Comparison of ENCODE assay signal across 17 cellular contexts in genomic region chr6:110398778-110399177, GRCh38. TPM values are rescaled to one million over a fixed set of nuclear protein-coding genes. Genes with fewer than 3 reads are reported as not detected.
DNase-seq lines count a peak whose midpoint lies in the region; ATAC-seq and TF ChIP-seq lines count a peak whose summit lies in the region.
"Had no signal": no experiment of that assay in that cellular context is flagged by ENCODE, and none has a peak within 500 bp of the region (broad histone marks: within the 10 kb centered on the region; RNA-seq: fewer than 3 reads in every experiment).

No MANE protein-coding gene starts in this region.

- in situ Hi-C loops in Panc1 (cut with HindIII; ENCODE audit: low pct_unique_long_range_greater_than_20kb, low sequenced_read_pairs): no loop called here

- 91% methylated on average over 4 of the region's 4 CpGs for WGBS in gastroesophageal sphincter (ENCODE audit: low coverage in 1 of 2), 2 donors

- H3K27me3 ChIP-seq in HCT116 (ENCODE audit: insufficient read depth, low read length): no peaks in the 10 kb centered on the region
- H3K27me3 ChIP-seq in Panc1 (ENCODE audit: control insufficient read depth, insufficient read depth, low read length): peaks cover 6% of the 10 kb centered on the region
- H3K27me3 ChIP-seq in skeletal muscle satellite cell (ENCODE audit: control insufficient read depth, insufficient read depth, low read length): no peaks in the 10 kb centered on the region
- H3K27me3 ChIP-seq in gastroesophageal sphincter: no peaks in the 10 kb centered on the region
- H3K27me3 ChIP-seq: thyroid gland had no signal

- H3K9me2 ChIP-seq in HCT116 (ENCODE audit: insufficient read depth): no peaks in the 10 kb centered on the region

- no peaks in the 10 kb centered on the region for H3K36me3 ChIP-seq in HCT116 (ENCODE audit: control insufficient read depth in 1 of 2, insufficient read depth in 2 of 2, low read length in 2 of 2)
- no peaks in the 10 kb centered on the region for H3K36me3 ChIP-seq in Panc1 (ENCODE audit: control insufficient read depth, insufficient read depth, low read length)
- H3K36me3 ChIP-seq in skeletal muscle satellite cell (ENCODE audit: insufficient read depth, low read length): no peaks in the 10 kb centered on the region
- H3K36me3 ChIP-seq in gastroesophageal sphincter: no peaks in the 10 kb centered on the region
- H3K36me3 ChIP-seq: thyroid gland had no signal

- H3K4me2 ChIP-seq in HCT116 (ENCODE audit: low read length): peak overlapping the region; percentile 63
- peak overlapping the region; percentile 68 for H3K4me2 ChIP-seq in skeletal muscle satellite cell (ENCODE audit: low read length)

- no peaks in the 10 kb centered on the region for H3K79me2 ChIP-seq in HCT116 (ENCODE audit: insufficient read depth, low read length)

- H3K4me3 ChIP-seq in HCT116 (replicated peaks in 1 of 2; ENCODE audit: low read depth in 1 of 2, low read length in 2 of 2): no peak overlapping the region
- H3K4me3 ChIP-seq in Panc1 (ENCODE audit: low read depth in 2 of 2, low read length in 2 of 2): no peak overlapping the region
- H3K4me3 ChIP-seq in epithelial cell of esophagus (ENCODE audit: low read length): no peak overlapping the region
- no peak overlapping the region for H3K4me3 ChIP-seq in skeletal muscle satellite cell (ENCODE audit: low read length)
- H3K4me3 ChIP-seq in gastroesophageal sphincter: no peak overlapping the region
- H3K4me3 ChIP-seq: GM12878 had no signal

- intact Hi-C loops in HCT116 (cut with micrococcal nuclease): no loop called here
- intact Hi-C loops in Panc1 (cut with micrococcal nuclease; ENCODE audit: unreplicated experiment): no loop called here

- CTCF ChIA-PET in HCT116 (lab: Charles Lee): no interaction called here
- CTCF ChIA-PET in Panc1 (lab: Charles Lee): no interaction called here

- no peak for DNase-seq in HCT116 (ENCODE audit: low read depth, low spot score)
- DNase-seq in Panc1 (ENCODE audit: low read depth, low spot score): no peak
- DNase-seq in epithelial cell of esophagus (ENCODE audit: low read depth): peak; percentile 11
- DNase-seq in Kasumi-1 (lab: John Stamatoyannopoulos, UW): no peak
- DNase-seq in NCI-H1048 (lab: John Stamatoyannopoulos, UW): no peak
- DNase-seq: activated CD4-positive, alpha-beta memory T cell treated with anti-CD3 and anti-CD28 coated beads for 36 hours; activated naive CD4-positive, alpha-beta T cell treated with Interleukin-2 at 50 U/mL for 16 hours; DMS 273 treated with DMSO at 0.1 percent for 48 hours; left colon; naive thymus-derived CD4-positive, alpha-beta T cell; NCI-H187 treated with DMSO at 0.1 percent for 48 hours; small intestine; T-helper 1 cell had no signal

- H3K27ac ChIP-seq in HCT116 (ENCODE audit: low read depth, low read length) (peak overlapping the region; percentile 1; the same call in 1 of the 2 replicates), Panc1 (ENCODE audit: low read length) (no peak overlapping the region), gastroesophageal sphincter (no peak overlapping the region)
- H3K27ac ChIP-seq: thyroid gland had no signal

- H3K9ac ChIP-seq in HCT116 (ENCODE audit: low read length) (no peak overlapping the region), skeletal muscle satellite cell (ENCODE audit: low read depth, low read length) (no peak overlapping the region)

- POLR2A ChIA-PET in HCT116 (lab: Charles Lee) (no interaction called here), Panc1 (lab: Charles Lee) (no interaction called here)

- TF ChIP-seq POLR2A in HCT116 (IDR thresholded peaks at IDR 0.05; ENCODE audit: borderline replicate concordance, extremely low read depth, insufficient read depth, insufficient read length) (no peak), gastroesophageal sphincter (IDR thresholded peaks at IDR 0.05) (no peak)

- TF ChIP-seq CTCF in HCT116 (IDR thresholded peaks at IDR 0.05 in 2 of 3, conservative IDR thresholded peaks at IDR 0.05 in 1 of 3; ENCODE audit: borderline replicate concordance in 1 of 3, insufficient read depth in 1 of 3, low read depth in 2 of 3, low read length in 2 of 3) (no peak), Panc1 (IDR thresholded peaks at IDR 0.05) (no peak), epithelial cell of esophagus (IDR thresholded peaks at IDR 0.05; ENCODE audit: insufficient read depth, low read depth, low read length, missing control alignments) (no peak), gastroesophageal sphincter (IDR thresholded peaks at IDR 0.05) (no peak)

- RAD21 ChIA-PET in HCT116 (lab: Charles Lee; ENCODE audit: low non-redundant PET in 1 of 2, low total read pairs in 2 of 2, uncharacterized antibody in 2 of 2, unreplicated experiment in 2 of 2): no interaction called here

- H2AFZ ChIP-seq in HCT116 (ENCODE audit: low read depth, low read length, poor library complexity, severe bottlenecking): peak overlapping the region; percentile 76

- no peaks in the 10 kb centered on the region for H3K9me3 ChIP-seq in HCT116 (ENCODE audit: control insufficient read depth in 1 of 2, insufficient read depth in 1 of 2, low read depth in 1 of 2, low read length in 2 of 2)
- no peaks in the 10 kb centered on the region for H3K9me3 ChIP-seq in Panc1 (ENCODE audit: control insufficient read depth, insufficient read depth, low read depth, low read length)
- no peaks in the 10 kb centered on the region for H3K9me3 ChIP-seq in skeletal muscle satellite cell (replicated peaks; ENCODE audit: low read length)
- H3K9me3 ChIP-seq in gastroesophageal sphincter: no peaks in the 10 kb centered on the region
- H3K9me3 ChIP-seq: thyroid gland had no signal

- BruUV-seq in HCT116 (replicated peaks; lab: Mats Ljungman, UMichigan) (no TSS peak), Panc1 (replicated peaks; lab: Mats Ljungman, UMichigan) (no TSS peak)

- ATAC-seq in HCT116 (peak; percentile 75), Panc1 (peak; percentile 29; the same call in 1 of the 2 replicates), gastroesophageal sphincter (no peak)
- ATAC-seq: GM12878, left colon had no signal

- no peak for TF ChIP-seq EP300 in gastroesophageal sphincter (IDR thresholded peaks at IDR 0.05)

- H4K20me1 ChIP-seq in HCT116 (ENCODE audit: insufficient read depth): no peaks in the 10 kb centered on the region

- H3K4me1 ChIP-seq in HCT116 (ENCODE audit: control insufficient read depth in 1 of 2, insufficient read depth in 2 of 2, low read length in 2 of 2) (peaks cover 7 to 12% of the 10 kb centered on the region in 2 experiments), Panc1 (ENCODE audit: control insufficient read depth, insufficient read depth, low read length) (no peaks in the 10 kb centered on the region; the same call in 1 of the 2 replicates), skeletal muscle satellite cell (ENCODE audit: control insufficient read depth, insufficient read depth, low read length) (peaks cover 20% of the 10 kb centered on the region), gastroesophageal sphincter (peaks cover 0 to 21% (median 0%) of the 10 kb centered on the region in 3 donors)
- H3K4me1 ChIP-seq: thyroid gland had no signal

- TF ChIP-seq RAD21 in HCT116 (IDR thresholded peaks at IDR 0.05; ENCODE audit: low read depth): no peak

TF ChIP-seq in HCT116, 20 proteins besides CTCF, POLR2A, EP300 and RAD21:
- TF ChIP-seq, protein P1, sequence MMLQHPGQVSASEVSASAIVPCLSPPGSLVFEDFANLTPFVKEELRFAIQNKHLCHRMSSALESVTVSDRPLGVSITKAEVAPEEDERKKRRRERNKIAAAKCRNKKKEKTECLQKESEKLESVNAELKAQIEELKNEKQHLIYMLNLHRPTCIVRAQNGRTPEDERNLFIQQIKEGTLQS (IDR thresholded peaks at IDR 0.05): no peak
- TF ChIP-seq CBX3 (IDR thresholded peaks at IDR 0.05; ENCODE audit: low read depth) (peak; percentile 56; the same call in 1 of the 2 replicates), POLR2AphosphoS5 (IDR thresholded peaks at IDR 0.05; ENCODE audit: low read depth, low read length) (no peak), JUND (IDR thresholded peaks at IDR 0.05) (peak; percentile 41; the same call in 1 of the 2 replicates), FOSL1 (IDR thresholded peaks at IDR 0.05; ENCODE audit: low read depth) (peak; percentile 66; the same call in 1 of the 2 replicates)

RNA-seq across cellular contexts. Expression of gene DDO, which starts 16.6 kb away (rescaled TPM):
- total RNA-seq in HCT116 (2021; ENCODE audit: unreplicated experiment) (not detected), Panc1 (2021; ENCODE audit: unreplicated experiment) (0.39 TPM), gastroesophageal sphincter (1 to 10 TPM; 1.4 to 3.6 (median 2.3) TPM)
- polyA plus RNA-seq in HCT116 (2012): 0.05 TPM in 1 of 2 replicates, not detected in the other
- 0.29 TPM for polyA plus RNA-seq in Panc1 (2012; ENCODE audit: insufficient read length)
- 0.22 and 1.0 TPM in 2 replicates for total RNA-seq in skeletal muscle satellite cell (2012; rRNA removed)
- total RNA-seq: activated CD4-positive, alpha-beta memory T cell treated with anti-CD3 and anti-CD28 coated beads for 36 hours had no signal
- polyA plus RNA-seq: naive thymus-derived CD4-positive, alpha-beta T cell had no signal

RNA-seq across cellular contexts. Expression of gene METTL24, which starts 40.6 kb away (rescaled TPM):
- total RNA-seq in HCT116 (2021; ENCODE audit: unreplicated experiment) (not detected), Panc1 (2021; ENCODE audit: unreplicated experiment) (not detected), gastroesophageal sphincter (10 to 100 TPM; 18.6 to 33.6 (median 24.4) TPM)
- not detected in 2 replicates for polyA plus RNA-seq in HCT116 (2012)
- polyA plus RNA-seq in Panc1 (2012; ENCODE audit: insufficient read length): not detected
- not detected in 2 replicates for total RNA-seq in skeletal muscle satellite cell (2012; rRNA removed)
- total RNA-seq: activated CD4-positive, alpha-beta memory T cell treated with anti-CD3 and anti-CD28 coated beads for 36 hours; GM12878 had no signal
- polyA plus RNA-seq: naive thymus-derived CD4-positive, alpha-beta T cell had no signal

Comparison
In these comparisons a context has a peak if more than half of its experiments do, and no peak if none do; other contexts are left out.
1. RNA of gene METTL24, which starts 40.6 kb away (total RNA-seq): 18.6 to 33.6 TPM in gastroesophageal sphincter; not detected in Panc1 (single experiment) and not detected in HCT116 (single experiment); every median in the first group is over 10 times any median in the second.